ENCODE assay signal across 1 cellular context in the genomic region with DNA sequence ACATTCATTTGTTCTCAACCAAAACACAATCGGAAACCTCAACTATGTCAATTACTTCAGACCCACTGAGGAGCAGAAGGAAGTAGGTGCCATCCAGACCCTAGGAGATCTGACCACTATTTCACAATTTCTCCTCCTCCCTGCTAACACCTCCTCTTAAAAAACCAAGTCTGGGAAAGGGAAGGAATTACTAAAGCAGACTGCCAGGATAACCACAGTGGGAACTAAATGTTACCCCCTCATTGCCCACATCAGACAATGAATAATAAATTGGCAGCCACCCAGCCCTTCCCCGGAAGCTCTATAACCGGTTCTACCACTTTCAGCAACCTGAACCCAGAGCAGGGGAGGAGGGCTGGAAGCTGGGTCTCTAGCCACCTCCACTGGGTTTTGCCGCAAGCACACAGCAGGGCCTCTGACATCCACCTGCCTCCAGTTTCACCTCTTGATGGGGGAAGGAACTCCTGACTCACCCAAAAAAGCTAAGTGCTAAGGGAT.
TF ChIP-seq lines count a peak whose summit lies in the region.

No MANE protein-coding gene starts in this region.

TF ChIP-seq in GM12878, 131 proteins besides CTCF, POLR2A, EP300 and RAD21:
- TF ChIP-seq RUNX3 (IDR thresholded peaks at IDR 0.05; ENCODE audit: low read length) (peak; percentile 37; the same call in 1 of the 2 replicates), ELK1 (IDR thresholded peaks at IDR 0.05; ENCODE audit: low read depth, low read length) (no peak)
TF ChIP-seq in GM12878: peak in this region for 1.
